In genomic region chrX:107982356-107982755, GRCh38 we compare ENCODE assay signal across 2 cellular contexts.
TF ChIP-seq lines count a peak whose summit lies in the region.

TSS of gene TEX13B (minus strand) at chrX:107982370. CDS start at chrX:107982127, 243 bp downstream.

TF ChIP-seq in HEK293, 187 proteins besides CTCF, POLR2A, EP300 and RAD21 (continued from another document):
- TF ChIP-seq PRDM10 (tag by site-specific recombination; IDR thresholded peaks at IDR 0.05) (peak; percentile 70), ZNF677 (tag by site-specific recombination; IDR thresholded peaks at IDR 0.05) (no peak), PRDM1 (tag by site-specific recombination; IDR thresholded peaks at IDR 0.05) (no peak)

TF ChIP-seq in K562, 482 proteins besides CTCF, POLR2A, EP300 and RAD21 (continued from another document):
- peak; percentile 94 for TF ChIP-seq PRDM10 (IDR thresholded peaks at IDR 0.05; ENCODE audit: partially characterized antibody)
- no peak for TF ChIP-seq GMEB1 (CRISPR knock-in tag; IDR thresholded peaks at IDR 0.05)
